ENCODE assay signal across 34 cellular contexts in the genomic region with DNA sequence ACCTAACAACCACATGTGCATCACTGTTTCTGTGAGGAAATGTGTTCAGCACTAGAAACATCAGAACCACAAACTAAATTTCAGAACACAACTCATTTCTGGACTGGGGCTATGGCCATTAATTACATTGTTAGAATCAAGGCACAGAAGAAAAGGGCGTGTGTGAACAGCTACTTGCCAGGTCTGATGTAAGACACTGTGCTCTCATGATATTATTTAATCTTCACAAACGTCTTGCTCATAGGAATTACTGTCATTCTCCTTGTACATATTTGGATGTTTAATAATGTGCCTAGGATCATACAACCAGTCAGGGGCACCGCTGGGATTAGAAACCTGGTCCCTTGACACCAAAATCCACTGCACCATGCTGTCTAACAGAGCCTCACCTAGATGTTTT. TPM values are rescaled to one million over a fixed set of nuclear protein-coding genes. Genes with fewer than 3 reads are reported as not detected.
"Had no signal": no experiment of that assay in that cellular context is flagged by ENCODE, and none has a peak within 500 bp of the region (broad histone marks: within the 10 kb centered on the region; RNA-seq: fewer than 3 reads in every experiment).

No MANE protein-coding gene starts in this region.

- H3K36me3 ChIP-seq: cardiac muscle cell, colonic mucosa, esophagus squamous epithelium had no signal

- H3K27me3 Mint-ChIP-seq: activated CD4-positive, alpha-beta T cell treated with anti-CD3 and anti-CD28 coated beads for 36 hours; activated CD4-positive, alpha-beta T cell treated with anti-CD3 and anti-CD28 coated beads, Interleukin-2, amount 10 ng/mL, durations not matched to agents 24 days and 14 days; activated CD8-positive, alpha-beta memory T cell treated with anti-CD3 and anti-CD28 coated beads, Interleukin-2, amount 10 ng/mL, durations not matched to agents 7 days and 5 days had no signal

- H3K27me3 ChIP-seq: body of pancreas, cardiac muscle cell, colonic mucosa, esophagus squamous epithelium had no signal

- H3K4me1 ChIP-seq: body of pancreas, colonic mucosa, esophagus squamous epithelium had no signal

- H3K9me3 Mint-ChIP-seq: activated CD4-positive, alpha-beta memory T cell treated with anti-CD3 and anti-CD28 coated beads for 36 hours; activated CD4-positive, alpha-beta T cell treated with anti-CD3 and anti-CD28 coated beads, Interleukin-2, amount 10 ng/mL, durations not matched to agents 24 days and 14 days; activated naive CD4-positive, alpha-beta T cell treated with anti-CD3 and anti-CD28 coated beads for 36 hours; activated naive CD4-positive, alpha-beta T cell treated with anti-CD3 and anti-CD28 coated beads, Interleukin-2, amount 50 U/mL, for 72 hours; activated naive CD8-positive, alpha-beta T cell treated with anti-CD3 and anti-CD28 coated beads, Interleukin-2, amount 10 ng/mL, durations not matched to agents 7 days and 5 days; activated T-helper 1 cell treated with anti-CD3 and anti-CD28 coated beads, Interleukin-12 subunit alpha, Interleukin-12 subunit beta, Interleukin-2, Interleukin-4 antibody, amounts not matched to agents 30 ng/mL and 10 ng/mL and 1 ng/mL, durations not matched to agents 14 hours and 24 hours and 36 hours; activated T-helper 2 cell treated with anti-CD3 and anti-CD28 coated beads, Interferon-gamma antibody, Interleukin-2, Interleukin-4, amounts not matched to agents 10 μg/mL and 5 μg/mL and 100 μg/mL, durations not matched to agents 14 hours and 24 hours and 36 hours had no signal

- DNase-seq: activated CD4-positive, alpha-beta memory T cell treated with anti-CD3 and anti-CD28 coated beads for 36 hours; activated CD4-positive, alpha-beta T cell treated with anti-CD3 and anti-CD28 coated beads for 36 hours; activated CD4-positive, alpha-beta T cell treated with anti-CD3 and anti-CD28 coated beads, Interleukin-2, amount 10 ng/mL, durations not matched to agents 24 days and 14 days; activated CD4-positive, CD25-positive, alpha-beta regulatory T cell; activated CD4-positive, CD25-positive, alpha-beta regulatory T cell treated with anti-CD3 and anti-CD28 coated beads, Interleukin-2, amount 50 U/mL, for 72 hours; activated CD8-positive, alpha-beta memory T cell treated with anti-CD3 and anti-CD28 coated beads, Interleukin-2, amount 10 ng/mL, durations not matched to agents 7 days and 5 days; activated CD8-positive, alpha-beta memory T cell treated with anti-CD3 and anti-CD28 coated beads, Interleukin-2, amount 50 U/mL, for 4 hours; activated CD8-positive, alpha-beta T cell treated with anti-CD3 and anti-CD28 coated beads, Interleukin-2, amount 10 ng/mL, durations not matched to agents 7 days and 5 days; activated effector memory CD4-positive, alpha-beta T cell treated with anti-CD3 and anti-CD28 coated beads, Interleukin-2, amount 50 U/mL, for 16 hours; activated naive CD4-positive, alpha-beta T cell treated with anti-CD3 and anti-CD28 coated beads for 36 hours; activated naive CD8-positive, alpha-beta T cell treated with anti-CD3 and anti-CD28 coated beads, Interleukin-2, amount 10 ng/mL, durations not matched to agents 7 days and 5 days; activated T-cell treated with anti-CD3 and anti-CD28 coated beads, Interleukin-2, amount 50 U/mL, for 1 hour; activated T-cell treated with anti-CD3 and anti-CD28 coated beads, Interleukin-2, amount 50 U/mL, for 48 hours; amniotic stem cell; anterior cingulate cortex; body of pancreas; central memory CD4-positive, alpha-beta T cell; cerebellar nuclear complex; colonic mucosa; effector CD8-positive, alpha-beta T cell; esophagus squamous epithelium; foreskin fibroblast; head of caudate nucleus; T-helper 2 cell had no signal

- H3K4me3 Mint-ChIP-seq: activated CD4-positive, alpha-beta memory T cell treated with anti-CD3 and anti-CD28 coated beads for 36 hours; activated CD4-positive, alpha-beta T cell treated with anti-CD3 and anti-CD28 coated beads for 36 hours; activated CD4-positive, alpha-beta T cell treated with anti-CD3 and anti-CD28 coated beads, Interleukin-2, amount 10 ng/mL, durations not matched to agents 24 days and 14 days; activated CD8-positive, alpha-beta memory T cell treated with anti-CD3 and anti-CD28 coated beads, Interleukin-2, amount 10 ng/mL, durations not matched to agents 7 days and 5 days; activated CD8-positive, alpha-beta T cell treated with anti-CD3 and anti-CD28 coated beads, Interleukin-2, amount 10 ng/mL, durations not matched to agents 7 days and 5 days; activated naive CD4-positive, alpha-beta T cell treated with anti-CD3 and anti-CD28 coated beads for 36 hours; activated naive CD8-positive, alpha-beta T cell treated with anti-CD3 and anti-CD28 coated beads, Interleukin-2, amount 10 ng/mL, durations not matched to agents 7 days and 5 days; activated T-helper 1 cell treated with anti-CD3 and anti-CD28 coated beads, Interleukin-12 subunit alpha, Interleukin-12 subunit beta, Interleukin-2, Interleukin-4 antibody, amounts not matched to agents 30 ng/mL and 10 ng/mL and 1 ng/mL, durations not matched to agents 14 hours and 24 hours and 36 hours had no signal

- H3K36me3 Mint-ChIP-seq: activated CD4-positive, alpha-beta memory T cell treated with anti-CD3 and anti-CD28 coated beads for 36 hours; activated CD8-positive, alpha-beta memory T cell treated with anti-CD3 and anti-CD28 coated beads, Interleukin-2, amount 10 ng/mL, durations not matched to agents 7 days and 5 days; activated naive CD4-positive, alpha-beta T cell treated with anti-CD3 and anti-CD28 coated beads, Interleukin-2, amount 50 U/mL, for 72 hours; activated naive CD8-positive, alpha-beta T cell treated with anti-CD3 and anti-CD28 coated beads, Interleukin-2, amount 10 ng/mL, durations not matched to agents 7 days and 5 days had no signal

- FAIRE-seq: endometrium, endothelial cell of umbilical vein, frontal cortex had no signal

- H3K27ac Mint-ChIP-seq: activated CD4-positive, alpha-beta memory T cell treated with anti-CD3 and anti-CD28 coated beads for 36 hours; activated CD4-positive, alpha-beta T cell treated with anti-CD3 and anti-CD28 coated beads for 36 hours; activated CD4-positive, alpha-beta T cell treated with anti-CD3 and anti-CD28 coated beads, Interleukin-2, amount 10 ng/mL, durations not matched to agents 24 days and 14 days; activated CD8-positive, alpha-beta memory T cell treated with anti-CD3 and anti-CD28 coated beads, Interleukin-2, amount 10 ng/mL, durations not matched to agents 7 days and 5 days; activated CD8-positive, alpha-beta T cell treated with anti-CD3 and anti-CD28 coated beads, Interleukin-2, amount 10 ng/mL, durations not matched to agents 7 days and 5 days; activated naive CD4-positive, alpha-beta T cell treated with anti-CD3 and anti-CD28 coated beads for 36 hours; activated naive CD4-positive, alpha-beta T cell treated with anti-CD3 and anti-CD28 coated beads, Interleukin-2, amount 50 U/mL, for 72 hours; activated naive CD8-positive, alpha-beta T cell treated with anti-CD3 and anti-CD28 coated beads, Interleukin-2, amount 10 ng/mL, durations not matched to agents 7 days and 5 days; activated T-helper 1 cell treated with anti-CD3 and anti-CD28 coated beads, Interleukin-12 subunit alpha, Interleukin-12 subunit beta, Interleukin-2, Interleukin-4 antibody, amounts not matched to agents 30 ng/mL and 10 ng/mL and 1 ng/mL, durations not matched to agents 14 hours and 24 hours and 36 hours; activated T-helper 2 cell treated with anti-CD3 and anti-CD28 coated beads, Interferon-gamma antibody, Interleukin-2, Interleukin-4, amounts not matched to agents 10 μg/mL and 5 μg/mL and 100 μg/mL, durations not matched to agents 14 hours and 24 hours and 36 hours had no signal

- H3K9me3 ChIP-seq: body of pancreas, colonic mucosa, esophagus squamous epithelium had no signal

- H3K4me1 Mint-ChIP-seq: activated CD4-positive, alpha-beta T cell treated with anti-CD3 and anti-CD28 coated beads for 36 hours; activated CD4-positive, alpha-beta T cell treated with anti-CD3 and anti-CD28 coated beads, Interleukin-2, amount 10 ng/mL, durations not matched to agents 24 days and 14 days; activated CD8-positive, alpha-beta memory T cell treated with anti-CD3 and anti-CD28 coated beads, Interleukin-2, amount 10 ng/mL, durations not matched to agents 7 days and 5 days; activated naive CD8-positive, alpha-beta T cell treated with anti-CD3 and anti-CD28 coated beads, Interleukin-2, amount 10 ng/mL, durations not matched to agents 7 days and 5 days had no signal

- ATAC-seq: activated CD4-positive, alpha-beta T cell treated with anti-CD3 and anti-CD28 coated beads for 36 hours; activated CD8-positive, alpha-beta memory T cell treated with anti-CD3 and anti-CD28 coated beads, Interleukin-2, amount 10 ng/mL, durations not matched to agents 7 days and 5 days; activated CD8-positive, alpha-beta T cell treated with anti-CD3 and anti-CD28 coated beads, Interleukin-2, amount 10 ng/mL, durations not matched to agents 7 days and 5 days; activated naive CD4-positive, alpha-beta T cell treated with anti-CD3 and anti-CD28 coated beads, Interleukin-2, amount 50 U/mL, for 72 hours; body of pancreas had no signal

- H3K4me3 ChIP-seq: body of pancreas, cardiac muscle cell, colonic mucosa, esophagus squamous epithelium had no signal

- H3K27ac ChIP-seq: body of pancreas, cardiac muscle cell, colonic mucosa, esophagus squamous epithelium had no signal

RNA-seq across cellular contexts. Expression of a gene that starts 14.8 kb away (rescaled TPM):
- total RNA-seq: activated CD4-positive, alpha-beta memory T cell treated with anti-CD3 and anti-CD28 coated beads for 36 hours; activated CD4-positive, alpha-beta T cell treated with anti-CD3 and anti-CD28 coated beads for 36 hours; activated CD4-positive, alpha-beta T cell treated with anti-CD3 and anti-CD28 coated beads, Interleukin-2, amount 10 ng/mL, durations not matched to agents 24 days and 14 days; activated CD8-positive, alpha-beta memory T cell treated with anti-CD3 and anti-CD28 coated beads for 36 hours; activated CD8-positive, alpha-beta memory T cell treated with anti-CD3 and anti-CD28 coated beads, Interleukin-2, amount 10 ng/mL, durations not matched to agents 7 days and 5 days; activated CD8-positive, alpha-beta T cell treated with anti-CD3 and anti-CD28 coated beads, Interleukin-2, amount 10 ng/mL, durations not matched to agents 7 days and 5 days; activated naive CD4-positive, alpha-beta T cell treated with anti-CD3 and anti-CD28 coated beads for 36 hours; activated naive CD4-positive, alpha-beta T cell treated with anti-CD3 and anti-CD28 coated beads, Interleukin-2, amount 50 U/mL, for 72 hours; activated naive CD8-positive, alpha-beta T cell treated with anti-CD3 and anti-CD28 coated beads, Interleukin-2, amount 10 ng/mL, durations not matched to agents 7 days and 5 days; activated T-helper 1 cell treated with anti-CD3 and anti-CD28 coated beads, Interleukin-12 subunit alpha, Interleukin-12 subunit beta, Interleukin-2, Interleukin-4 antibody, amounts not matched to agents 30 ng/mL and 10 ng/mL and 1 ng/mL, durations not matched to agents 14 hours and 24 hours and 36 hours; activated T-helper 2 cell treated with anti-CD3 and anti-CD28 coated beads, Interferon-gamma antibody, Interleukin-2, Interleukin-4, amounts not matched to agents 10 μg/mL and 5 μg/mL and 100 μg/mL, durations not matched to agents 14 hours and 24 hours and 36 hours; cardiac muscle cell; dermis microvascular lymphatic vessel endothelial cell; endothelial cell of umbilical vein; frontal cortex; T-helper 1 cell treated with Interleukin-12 subunit alpha and Interleukin-12 subunit beta and Interleukin-4 antibody, amounts not matched to agents 30 ng/mL and 1 ng/mL, for 36 hours had no signal
- polyA plus RNA-seq: cardiac muscle cell, endothelial cell of umbilical vein had no signal
